In the genomic region with DNA sequence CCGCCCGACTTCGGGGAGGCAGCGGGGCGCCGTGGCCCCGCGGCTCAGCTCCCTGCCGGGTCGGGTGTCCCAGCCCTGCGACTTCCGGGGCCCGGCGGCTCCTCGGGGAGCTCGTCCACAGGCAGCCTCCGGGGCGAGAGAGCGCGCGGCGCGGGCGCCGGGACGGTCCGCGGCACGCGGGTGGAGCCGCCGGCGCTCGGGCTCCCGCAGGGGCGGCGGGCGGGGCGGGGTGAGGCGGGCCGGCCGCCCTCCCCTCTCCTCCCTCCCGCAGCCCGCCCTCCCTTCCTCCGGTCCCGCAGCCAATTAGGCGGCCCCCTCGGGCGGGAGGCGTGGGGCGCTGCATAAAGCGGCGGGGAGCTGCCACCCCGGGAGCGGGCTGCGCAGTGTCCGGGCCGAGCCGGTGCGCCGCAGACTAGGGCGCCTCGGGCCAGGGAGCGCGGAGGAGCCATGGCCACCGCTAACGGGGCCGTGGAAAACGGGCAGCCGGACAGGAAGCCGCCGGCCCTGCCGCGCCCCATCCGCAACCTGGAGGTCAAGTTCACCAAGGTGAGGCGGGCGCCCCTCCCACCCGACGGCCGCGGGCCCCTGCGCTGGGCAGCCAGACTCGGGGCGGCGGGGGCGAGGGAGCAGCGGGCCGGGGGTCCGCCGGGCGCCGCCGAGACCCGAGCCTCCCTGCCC, we compare ENCODE assay signal across 8 cellular contexts. TPM values are rescaled to one million over a fixed set of nuclear protein-coding genes. Genes with fewer than 3 reads are reported as not detected.
A peak's percentile ranks its signal among the peaks of the same experiment; 100 is the strongest.
DNase-seq lines count a peak whose midpoint lies in the region; ATAC-seq and TF ChIP-seq lines count a peak whose summit lies in the region.

A gene (plus strand): TSS at position 371 of the 678 bp plus-strand sequence. CDS start 77 bp downstream, at position 448.

- no peak for TF ChIP-seq POLR2A in suprapubic skin (IDR thresholded peaks at IDR 0.05)

- peak within 1 kb of the TSS; percentile 31 for H3K9ac ChIP-seq in mammary epithelial cell (ENCODE audit: insufficient read depth, low read length)

- peaks cover 10% of the 10 kb centered on the region for H3K4me1 Mint-ChIP-seq in activated naive CD4-positive, alpha-beta T cell treated with anti-CD3 and anti-CD28 coated beads, Interleukin-2, amount 10 ng/mL, durations not matched to agents 7 days and 5 days

- H3K27me3 Mint-ChIP-seq in activated naive CD4-positive, alpha-beta T cell treated with anti-CD3 and anti-CD28 coated beads, Interleukin-2, amount 10 ng/mL, durations not matched to agents 7 days and 5 days: peaks cover 84% of the 10 kb centered on the region

- H3K36me3 ChIP-seq in mammary epithelial cell (ENCODE audit: insufficient read depth, low read length) (peaks cover 2% of the 10 kb centered on the region), left lung (no peaks in the 10 kb centered on the region), suprapubic skin (no peaks in the 10 kb centered on the region)

- H3K4me3 ChIP-seq in mammary epithelial cell (replicated peaks in 1 of 3; ENCODE audit: insufficient read depth in 1 of 3, low read depth in 2 of 3, low read length in 3 of 3): peak within 1 kb of the TSS; percentile 68 to 77 (median 70)
- peak within 1 kb of the TSS; percentile 28 to 43 for H3K4me3 ChIP-seq in left lung
- peak within 1 kb of the TSS; percentile 60 for H3K4me3 ChIP-seq in suprapubic skin

- peak; percentile 82 for ATAC-seq in left lung

- TF ChIP-seq CTCF in mammary epithelial cell (conservative IDR thresholded peaks at IDR 0.05 in 1 of 2, IDR thresholded peaks at IDR 0.05 in 1 of 2; ENCODE audit: extremely low read depth in 1 of 2, insufficient read depth in 1 of 2, low read depth in 1 of 2, low read length in 2 of 2) (no peak), left lung (IDR thresholded peaks at IDR 0.05) (no peak), suprapubic skin (IDR thresholded peaks at IDR 0.05) (no peak)

- no peak within 1 kb of the TSS for H3K27ac Mint-ChIP-seq in activated naive CD4-positive, alpha-beta T cell treated with anti-CD3 and anti-CD28 coated beads, Interleukin-2, amount 10 ng/mL, durations not matched to agents 7 days and 5 days

- DNase-seq in activated naive CD4-positive, alpha-beta T cell treated with anti-CD3 and anti-CD28 coated beads, Interleukin-2, amount 10 ng/mL, durations not matched to agents 7 days and 5 days: peak; percentile 45
- no peak for DNase-seq in activated naive CD4-positive, alpha-beta T cell (lab: John Stamatoyannopoulos, UW)
- DNase-seq in NCI-H2171 treated with DMSO at 0.1 percent for 48 hours (lab: John Stamatoyannopoulos, UW) (peak; percentile 47), mammary epithelial cell (peak; percentile 81), left lung (peak; percentile 40 to 84), suprapubic skin (ENCODE audit: low spot score in 2 of 2) (peak in 1 of 2 donors; percentile 60), NCI-H187 treated with DMSO at 0.1 percent for 48 hours (lab: John Stamatoyannopoulos, UW) (no peak)
- DNase-seq in stimulated activated naive CD4-positive, alpha-beta T cell treated with Interleukin-2 at 50 U/mL for 16 hours (lab: John Stamatoyannopoulos, UW): no peak

- no peak for TF ChIP-seq EP300 in suprapubic skin (IDR thresholded peaks at IDR 0.05)

- H3K4me1 ChIP-seq in mammary epithelial cell (ENCODE audit: insufficient read depth, low read length): peaks cover 36% of the 10 kb centered on the region
- H3K4me1 ChIP-seq in left lung: peaks cover 0 to 22% of the 10 kb centered on the region in 2 donors
- H3K4me1 ChIP-seq in suprapubic skin: peaks cover 16% of the 10 kb centered on the region

- 0% methylated on average over 2 of the region's 94 CpGs for WGBS in mammary epithelial cell (ENCODE audit: low coverage, missing lambda C conversion rate)
- WGBS in suprapubic skin: 0% methylated on average over 1 of the region's 94 CpGs

- H3K9me3 ChIP-seq in mammary epithelial cell (replicated peaks; ENCODE audit: insufficient read depth, low read length) (no peaks in the 10 kb centered on the region), left lung (no peaks in the 10 kb centered on the region), suprapubic skin (no peaks in the 10 kb centered on the region)

- no peaks in the 10 kb centered on the region for H3K36me3 Mint-ChIP-seq in activated naive CD4-positive, alpha-beta T cell treated with anti-CD3 and anti-CD28 coated beads, Interleukin-2, amount 10 ng/mL, durations not matched to agents 7 days and 5 days

- no peaks in the 10 kb centered on the region for H3K9me3 Mint-ChIP-seq in activated naive CD4-positive, alpha-beta T cell treated with anti-CD3 and anti-CD28 coated beads, Interleukin-2, amount 10 ng/mL, durations not matched to agents 7 days and 5 days

- peak within 1 kb of the TSS; percentile 53 for H3K4me3 Mint-ChIP-seq in activated naive CD4-positive, alpha-beta T cell treated with anti-CD3 and anti-CD28 coated beads, Interleukin-2, amount 10 ng/mL, durations not matched to agents 7 days and 5 days

- no peaks in the 10 kb centered on the region for H3K27me3 ChIP-seq in mammary epithelial cell (ENCODE audit: insufficient read depth, low read length)
- H3K27me3 ChIP-seq in left lung: peaks cover 25 to 95% of the 10 kb centered on the region in 2 donors
- peaks cover 31% of the 10 kb centered on the region for H3K27me3 ChIP-seq in suprapubic skin

- intact Hi-C loops in mammary epithelial cell (cut with micrococcal nuclease): loop anchor here (1.0 kb wide), 1 partner anchor 20 kb away; no protein-coding TSS in a partner anchor
- intact Hi-C loops in left lung (cut with DNase I): no loop called here

- peaks cover 50% of the 10 kb centered on the region for H3K79me2 ChIP-seq in mammary epithelial cell (ENCODE audit: insufficient read depth, low read length)

- dilution Hi-C loops in mammary epithelial cell (cut with HindIII; ENCODE audit: low sequenced_read_pairs): no loop called here

- peak within 1 kb of the TSS; percentile 92 for H3K4me2 ChIP-seq in mammary epithelial cell (ENCODE audit: insufficient read depth, low read depth, low read length)

- no TSS peak for BruUV-seq in mammary epithelial cell (replicated peaks; lab: Mats Ljungman, UMichigan)

- in situ Hi-C loops in mammary epithelial cell (cut with MboI; ENCODE audit: low sequenced_read_pairs in 2 of 2): loop anchor here (10.0 kb wide), 2 partner anchors 155 to 245 kb away; no protein-coding TSS in a partner anchor

- CTCF ChIA-PET in activated naive CD4-positive, alpha-beta T cell treated with anti-CD3 and anti-CD28 coated beads, Interleukin-2, amount 10 ng/mL, durations not matched to agents 7 days and 5 days (lab: Charles Lee): interaction anchor here (0.9 kb wide), 1 partner anchor 137 kb away, joined by 3 read pairs; no protein-coding TSS in a partner anchor
- CTCF ChIA-PET in mammary epithelial cell (lab: Charles Lee; ENCODE audit: low non-redundant PET): no interaction called here

- H3K27ac ChIP-seq in mammary epithelial cell (ENCODE audit: insufficient read depth, low read depth, low read length) (peak within 1 kb of the TSS; percentile 26), left lung (no peak within 1 kb of the TSS), suprapubic skin (no peak within 1 kb of the TSS)

- peak within 1 kb of the TSS; percentile 76 for H2AFZ ChIP-seq in mammary epithelial cell (ENCODE audit: low read depth, low read length)

- H4K20me1 ChIP-seq in mammary epithelial cell (ENCODE audit: insufficient read depth, low read length): no peaks in the 10 kb centered on the region

RNA-seq across cellular contexts. Expression of the gene that starts here (rescaled TPM):
- 100 to 1,000 TPM; 284 to 347 TPM for total RNA-seq in mammary epithelial cell
- polyA plus RNA-seq in mammary epithelial cell: 430 TPM
- polyA minus RNA-seq in mammary epithelial cell: 896 TPM
- total RNA-seq in left lung: 10 to 100 TPM; 13.7 to 17.5 TPM
- total RNA-seq in suprapubic skin: 10 to 100 TPM in 1 of 4 donors, 1 to 10 TPM in 3; 6.8 to 12.4 (median 7.7) TPM

Comparison
In these comparisons a context has a peak if more than half of its experiments do, and no peak if none do; other contexts are left out.
1. RNA of the gene that starts here (total RNA-seq): 284 to 347 TPM in mammary epithelial cell; 13.7 to 17.5 TPM in left lung and 6.8 to 12.4 TPM in suprapubic skin; every median in the first group is over 10 times any median in the second.
2. DNase-seq: peak in activated naive CD4-positive, alpha-beta T cell treated with anti-CD3 and anti-CD28 coated beads, Interleukin-2, amount 10 ng/mL, durations not matched to agents 7 days and 5 days (single experiment), NCI-H2171 treated with DMSO at 0.1 percent for 48 hours (single experiment), mammary epithelial cell (single experiment) and left lung (2 of 2); none in activated naive CD4-positive, alpha-beta T cell (0 of 4), stimulated activated naive CD4-positive, alpha-beta T cell treated with Interleukin-2 at 50 U/mL for 16 hours (single experiment) and NCI-H187 treated with DMSO at 0.1 percent for 48 hours (single experiment).
3. Peak in every context shown above with its lines, with median percentiles within 50 percentile points of each other: H3K4me3 ChIP-seq.